In the genomic region with DNA sequence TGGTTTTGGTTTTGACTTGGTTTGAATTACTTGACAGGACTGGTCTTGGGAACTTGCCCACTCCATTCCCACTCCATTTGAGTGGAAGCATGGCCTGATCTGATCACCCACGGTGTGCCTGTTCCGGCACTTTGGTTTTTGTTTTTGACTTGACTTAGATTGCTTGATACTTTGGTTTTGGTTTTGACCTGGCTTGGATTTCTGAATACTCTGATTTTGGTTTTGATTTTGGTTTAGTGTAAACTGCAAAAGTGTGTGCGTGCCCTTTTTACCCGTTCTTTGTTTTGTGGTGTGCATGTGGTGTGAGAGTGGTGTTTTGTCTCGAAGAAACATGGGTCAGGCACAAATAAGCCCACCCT, we compare ENCODE assay signal across 20 cellular contexts. TPM values are rescaled to one million over a fixed set of nuclear protein-coding genes. Genes with fewer than 3 reads are reported as not detected.
"Had no signal": no experiment of that assay in that cellular context is flagged by ENCODE, and none has a peak within 500 bp of the region (broad histone marks: within the 10 kb centered on the region; RNA-seq: fewer than 3 reads in every experiment).

No MANE protein-coding gene starts in this region.

- DNase-seq: effector memory CD8-positive, alpha-beta T cell; heart right ventricle; islet precursor cell; mammary epithelial cell; natural killer cell; right cardiac atrium; small intestine; stimulated activated CD4-positive, alpha-beta T cell treated with anti-CD3 and anti-CD28 coated beads, Interleukin-12 subunit alpha, Interleukin-12 subunit beta, amount 100 ng/mL, for 4 hours; stimulated activated naive CD4-positive, alpha-beta T cell treated with Interleukin-2 at 50 U/mL for 16 hours; uterus had no signal

- H3K4me1 Mint-ChIP-seq: natural killer cell had no signal

- H3K36me3 Mint-ChIP-seq: mesothelial cell of epicardium, natural killer cell had no signal

- H3K9me3 Mint-ChIP-seq: effector memory CD8-positive, alpha-beta T cell; mesothelial cell of epicardium; natural killer cell had no signal

- H3K4me3 ChIP-seq: heart right ventricle, suprapubic skin, thyroid gland, upper lobe of left lung, uterus had no signal

- H3K27me3 Mint-ChIP-seq: dendritic cell treated with granulocyte-macrophage colony-stimulating factor and Interleukin-4, amounts not matched to agents 40 ng/mL and 50 ng/mL, for 4 days had no signal

- ATAC-seq: effector memory CD8-positive, alpha-beta T cell; heart right ventricle; left lobe of liver; natural killer cell; right cardiac atrium had no signal

- FAIRE-seq: colon, frontal cortex, small intestine had no signal

- H3K27ac ChIP-seq: heart right ventricle, suprapubic skin, thyroid gland, upper lobe of left lung, uterus had no signal

- H3K4me1 ChIP-seq: suprapubic skin, thyroid gland, upper lobe of left lung, uterus had no signal

- H3K4me3 Mint-ChIP-seq: dendritic cell treated with granulocyte-macrophage colony-stimulating factor and Interleukin-4, amounts not matched to agents 40 ng/mL and 50 ng/mL, for 4 days; effector memory CD8-positive, alpha-beta T cell; mesothelial cell of epicardium; natural killer cell; neural crest cell had no signal

- H3K27ac Mint-ChIP-seq: dendritic cell treated with granulocyte-macrophage colony-stimulating factor and Interleukin-4, amounts not matched to agents 40 ng/mL and 50 ng/mL, for 4 days; effector memory CD8-positive, alpha-beta T cell; natural killer cell had no signal

- H3K27me3 ChIP-seq: heart right ventricle, suprapubic skin, thyroid gland, upper lobe of left lung, uterus had no signal

- H3K36me3 ChIP-seq: heart right ventricle, suprapubic skin, thyroid gland, upper lobe of left lung, uterus had no signal

- H3K9me3 ChIP-seq: heart right ventricle, suprapubic skin, thyroid gland, upper lobe of left lung, uterus had no signal

RNA-seq across cellular contexts. Expression of a gene that starts 50.0 kb away (rescaled TPM):
- total RNA-seq: myocyte, neural crest cell, suprapubic skin had no signal
